In genomic region chr1:104593418-104594187, GRCh38 we compare ENCODE assay signal across 15 cellular contexts.
A peak's percentile ranks its signal among the peaks of the same experiment; 100 is the strongest.
DNase-seq lines count a peak whose midpoint lies in the region; ATAC-seq and TF ChIP-seq lines count a peak whose summit lies in the region.
"Had no signal": no experiment of that assay in that cellular context is flagged by ENCODE, and none has a peak within 500 bp of the region (broad histone marks: within the 10 kb centered on the region; RNA-seq: fewer than 3 reads in every experiment).

No MANE protein-coding gene starts in this region.

- H3K4me3 ChIP-seq in BLaER1 treated with 17β-estradiol and CSF1 and Interleukin-3, amounts not matched to agents 10 nM and 100 nM, result peak overlapping the region in 3 of 10 experiments; percentile 4 to 31 (median 10); a peak in 2 of 20 replicates
- peak overlapping the region; percentile 46 for H3K4me3 ChIP-seq in OCI-LY3 (ENCODE audit: low read length)
- no peak overlapping the region for H3K4me3 ChIP-seq in adrenal gland
- H3K4me3 ChIP-seq in lower lobe of right lung, result no peak overlapping the region
- H3K4me3 ChIP-seq in colonic mucosa, result no peak overlapping the region
- H3K4me3 ChIP-seq: A549, K562, ovary, vagina had no signal

- H4K20me1 ChIP-seq in BLaER1 treated with 17β-estradiol and CSF1 and Interleukin-3, amounts not matched to agents 10 nM and 100 nM, result no peaks in the 10 kb centered on the region
- no peaks in the 10 kb centered on the region for H4K20me1 ChIP-seq in OCI-LY3 (ENCODE audit: insufficient read depth, low read length)

- intact Hi-C loops in adrenal gland (cut with DNase I) (no loop called here), lower lobe of right lung (cut with DNase I) (no loop called here), colonic mucosa (cut with DNase I) (no loop called here)

- H3K4me2 ChIP-seq in BLaER1 treated with 17β-estradiol and CSF1 and Interleukin-3, amounts not matched to agents 10 nM and 100 nM, result peak overlapping the region; percentile 43 to 89 (median 59)
- peak overlapping the region; percentile 70 for H3K4me2 ChIP-seq in OCI-LY3 (ENCODE audit: low read length)
- H3K4me2 ChIP-seq: A549 had no signal

- no peaks in the 10 kb centered on the region for H3K79me2 ChIP-seq in OCI-LY3 (ENCODE audit: low read length)

- no peaks in the 10 kb centered on the region for H3K36me3 ChIP-seq in BLaER1 treated with 17β-estradiol and CSF1 and Interleukin-3, amounts not matched to agents 10 nM and 100 nM
- H3K36me3 ChIP-seq in OCI-LY3 (replicated peaks; ENCODE audit: low read depth, low read length) (peaks cover 17% of the 10 kb centered on the region), adrenal gland (replicated peaks in 1 of 2) (no peaks in the 10 kb centered on the region), lower lobe of right lung (no peaks in the 10 kb centered on the region), colonic mucosa (no peaks in the 10 kb centered on the region)
- H3K36me3 ChIP-seq: ovary, vagina had no signal

- ATAC-seq in GM21423 (IDR thresholded peaks at IDR 0.05; ENCODE audit: unreplicated experiment) (peak; percentile 53), HG03175 (IDR thresholded peaks at IDR 0.05; ENCODE audit: unreplicated experiment) (peak; percentile 61), lower lobe of right lung (no peak)
- ATAC-seq: A549; activated CD8-positive, alpha-beta memory T cell treated with anti-CD3 and anti-CD28 coated beads, Interleukin-2, amount 10 ng/mL, durations not matched to agents 7 days and 5 days; K562 had no signal

- peaks cover 19 to 36% (median 22%) of the 10 kb centered on the region in 10 experiments for H3K4me1 ChIP-seq in BLaER1 treated with 17β-estradiol and CSF1 and Interleukin-3, amounts not matched to agents 10 nM and 100 nM
- H3K4me1 ChIP-seq in OCI-LY3 (ENCODE audit: low read length) (peaks cover 29% of the 10 kb centered on the region), adrenal gland (replicated peaks in 1 of 2) (no peaks in the 10 kb centered on the region), lower lobe of right lung (no peaks in the 10 kb centered on the region), colonic mucosa (no peaks in the 10 kb centered on the region)
- H3K4me1 ChIP-seq: A549, vagina had no signal

- 61 to 69% (median 62%) methylated on average over 4 of the region's 4 CpGs for WGBS in adrenal gland, 4 donors

- TF ChIP-seq POLR2A in adrenal gland (IDR thresholded peaks at IDR 0.05), result no peak

- H2AFZ ChIP-seq in OCI-LY3 (ENCODE audit: low read depth, low read length), result no peak overlapping the region

- peak overlapping the region in 8 of 11 experiments; percentile 34 to 93 (median 80); a peak in 16 of 22 replicates for H3K27ac ChIP-seq in BLaER1 treated with 17β-estradiol and CSF1 and Interleukin-3, amounts not matched to agents 10 nM and 100 nM
- peak overlapping the region; percentile 100 for H3K27ac ChIP-seq in OCI-LY3 (ENCODE audit: low read length)
- no peak overlapping the region for H3K27ac ChIP-seq in adrenal gland
- no peak overlapping the region for H3K27ac ChIP-seq in lower lobe of right lung
- H3K27ac ChIP-seq in colonic mucosa, result no peak overlapping the region
- H3K27ac ChIP-seq: A549, ovary, RWPE1, vagina had no signal

- DNase-seq in adrenal gland (no peak), lower lobe of right lung (no peak), colonic mucosa (no peak)
- DNase-seq in stimulated activated CD4-positive, alpha-beta T cell treated with anti-CD3 and anti-CD28 coated beads, Interleukin-15, amount 100 ng/mL, for 24 hours, result no peak
- DNase-seq: activated CD8-positive, alpha-beta memory T cell treated with anti-CD3 and anti-CD28 coated beads, Interleukin-2, amount 10 ng/mL, durations not matched to agents 7 days and 5 days; mesenchymal stem cell; ovary had no signal

- H3K9me3 ChIP-seq in BLaER1 treated with 17β-estradiol and CSF1 and Interleukin-3, amounts not matched to agents 10 nM and 100 nM (replicated peaks in 1 of 11), result peaks cover 0 to 5% (median 0%) of the 10 kb centered on the region in 11 experiments; a peak in 2 of 22 replicates
- 0 out of 2 replicates have a peak, but pooled peaks cover 3% of the 10 kb centered on the region for H3K9me3 ChIP-seq in OCI-LY3 (ENCODE audit: insufficient read depth, low read length)
- no peaks in the 10 kb centered on the region for H3K9me3 ChIP-seq in adrenal gland (replicated peaks in 1 of 3)
- no peaks in the 10 kb centered on the region for H3K9me3 ChIP-seq in lower lobe of right lung
- no peaks in the 10 kb centered on the region for H3K9me3 ChIP-seq in colonic mucosa
- H3K9me3 ChIP-seq: A549, ovary, vagina had no signal

- peak overlapping the region in 6 of 11 experiments; percentile 14 to 69 (median 55); a peak in 9 of 22 replicates for H3K9ac ChIP-seq in BLaER1 treated with 17β-estradiol and CSF1 and Interleukin-3, amounts not matched to agents 10 nM and 100 nM
- peak overlapping the region; percentile 70; the same call in 1 of the 2 replicates for H3K9ac ChIP-seq in OCI-LY3 (ENCODE audit: low read length)
- no peak overlapping the region for H3K9ac ChIP-seq in colonic mucosa (ENCODE audit: low read depth in 2 of 2, low read length in 2 of 2)

- TF ChIP-seq CTCF in OCI-LY3 (IDR thresholded peaks at IDR 0.05; ENCODE audit: low read depth, low read length) (no peak), adrenal gland (IDR thresholded peaks at IDR 0.05) (no peak), lower lobe of right lung (IDR thresholded peaks at IDR 0.05) (no peak), colonic mucosa (IDR thresholded peaks at IDR 0.05) (no peak)

- H3K27me3 ChIP-seq in BLaER1 treated with 17β-estradiol and CSF1 and Interleukin-3, amounts not matched to agents 10 nM and 100 nM, result no peaks in the 10 kb centered on the region
- H3K27me3 ChIP-seq in OCI-LY3 (ENCODE audit: low read depth, low read length), result no peaks in the 10 kb centered on the region
- H3K27me3 ChIP-seq in adrenal gland, result no peaks in the 10 kb centered on the region
- no peaks in the 10 kb centered on the region for H3K27me3 ChIP-seq in lower lobe of right lung (ENCODE audit: low read depth)
- no peaks in the 10 kb centered on the region for H3K27me3 ChIP-seq in colonic mucosa
- H3K27me3 ChIP-seq: ovary, vagina had no signal

Comparison
In these comparisons a context has a peak if more than half of its experiments do, and no peak if none do; other contexts are left out.
1. H3K27ac ChIP-seq: peak in BLaER1 treated with 17β-estradiol and CSF1 and Interleukin-3, amounts not matched to agents 10 nM and 100 nM (8 of 11) and OCI-LY3 (single experiment); none in adrenal gland (0 of 5), lower lobe of right lung (single experiment) and colonic mucosa (single experiment).
2. H3K9ac ChIP-seq: peak in BLaER1 treated with 17β-estradiol and CSF1 and Interleukin-3, amounts not matched to agents 10 nM and 100 nM (6 of 11) and OCI-LY3 (single experiment); none in colonic mucosa (0 of 2).
3. ATAC-seq: peak in GM21423 (single experiment) and HG03175 (single experiment); none in lower lobe of right lung (0 of 2).